16 cellular contexts compared by ENCODE assay signal in the genomic region with DNA sequence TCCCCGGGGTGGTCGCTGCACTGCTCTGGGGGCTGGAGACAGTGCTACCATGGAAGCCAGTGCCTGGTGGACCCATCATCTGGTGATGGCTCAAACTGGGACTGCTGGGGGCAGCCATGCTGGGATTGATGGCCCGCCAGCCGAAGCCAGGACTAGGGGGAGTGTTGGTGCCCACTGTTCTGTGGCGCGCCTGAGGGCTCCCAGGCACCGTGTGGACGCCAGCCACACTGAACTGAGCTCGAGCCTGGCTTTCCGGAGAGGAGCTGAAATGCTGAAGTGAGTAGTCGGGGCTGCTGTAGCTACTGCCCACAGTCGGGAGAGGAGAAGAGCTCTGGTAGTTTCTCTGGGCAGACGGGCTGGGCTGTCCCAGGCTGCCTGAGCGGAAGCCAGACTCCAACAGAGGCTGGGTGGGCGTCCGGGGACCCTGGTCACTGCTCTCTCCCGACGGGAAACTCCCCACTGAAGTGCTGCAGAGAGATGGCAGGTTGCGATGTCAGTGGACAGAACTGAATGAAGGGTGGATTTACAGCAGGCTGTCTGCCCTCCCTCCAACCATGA.
"Had no signal": no experiment of that assay in that cellular context is flagged by ENCODE, and none has a peak within 500 bp of the region (broad histone marks: within the 10 kb centered on the region; RNA-seq: fewer than 3 reads in every experiment).

No MANE protein-coding gene starts in this region.

- ATAC-seq: activated CD8-positive, alpha-beta memory T cell treated with anti-CD3 and anti-CD28 coated beads, Interleukin-2, amount 10 ng/mL, durations not matched to agents 7 days and 5 days; foreskin keratinocyte had no signal

- H3K4me3 ChIP-seq: ovary, spleen, testis had no signal

- H3K4me1 ChIP-seq: foreskin keratinocyte had no signal

- H3K9me3 ChIP-seq: ovary, spleen, testis had no signal

- H3K27ac ChIP-seq: foreskin keratinocyte, ovary, testis had no signal

- H3K36me3 ChIP-seq: ovary had no signal

- DNase-seq: activated CD4-positive, alpha-beta T cell treated with anti-CD3 and anti-CD28 coated beads, Interleukin-2, amount 50 U/mL, for 48 hours; activated CD4-positive, CD25-positive, alpha-beta regulatory T cell treated with anti-CD3 and anti-CD28 coated beads, Interleukin-2, amount 50 U/mL, for 72 hours; activated CD8-positive, alpha-beta memory T cell treated with anti-CD3 and anti-CD28 coated beads, Interleukin-2, amount 10 ng/mL, durations not matched to agents 7 days and 5 days; activated effector memory CD4-positive, alpha-beta T cell treated with Interleukin-2 at 50 U/mL for 16 hours; activated T-cell treated with anti-CD3 and anti-CD28 coated beads, Interleukin-2, amount 50 U/mL, for 24 hours; foreskin keratinocyte; kidney glomerular epithelial cell; mesendoderm; ovary; retina; RPMI8226; spleen; stimulated activated CD4-positive, alpha-beta T cell treated with anti-CD3 and anti-CD28 coated beads, Interleukin-2, amount 100 ng/mL, for 24 hours; stimulated activated naive CD4-positive, alpha-beta T cell; T-helper 9 cell; testis had no signal

- H3K27me3 ChIP-seq: foreskin keratinocyte, ovary, spleen, testis had no signal
